Comparison of ENCODE assay signal across 1 cellular context in genomic region chr7:43314379-43315158, GRCh38.
TF ChIP-seq lines count a peak whose summit lies in the region.

No MANE protein-coding gene starts in this region.

TF ChIP-seq in H1, 55 proteins besides CTCF, POLR2A, EP300 and RAD21 (continued from another document):
- no peak for TF ChIP-seq ATF2 (IDR thresholded peaks at IDR 0.05; ENCODE audit: low read length)
- no peak for TF ChIP-seq CEBPB (IDR thresholded peaks at IDR 0.05; ENCODE audit: low read depth, low read length)
